Comparison of ENCODE assay signal across 19 cellular contexts in genomic region chr15:42138968-42139386, GRCh38. TPM values are rescaled to one million over a fixed set of nuclear protein-coding genes. Genes with fewer than 3 reads are reported as not detected.
DNase-seq lines count a peak whose midpoint lies in the region; ATAC-seq and TF ChIP-seq lines count a peak whose summit lies in the region.
"Had no signal": no experiment of that assay in that cellular context is flagged by ENCODE, and none has a peak within 500 bp of the region (broad histone marks: within the 10 kb centered on the region; RNA-seq: fewer than 3 reads in every experiment).

No MANE protein-coding gene starts in this region.

- H3K4me1 Mint-ChIP-seq in neural progenitor cell, result peaks cover 7% of the 10 kb centered on the region
- H3K4me1 Mint-ChIP-seq: mesothelial cell of epicardium, neural crest cell had no signal

- H3F3A ChIP-seq in neural progenitor cell (ENCODE audit: low read depth), result no peaks in the 10 kb centered on the region

- POLR2A ChIA-PET in HEK293 (lab: Yijun Ruan, JAX), result no interaction called here

- H3K4me2 ChIP-seq in neural progenitor cell, result no peak overlapping the region

- peak overlapping the region; percentile 39 for H3K4me3 Mint-ChIP-seq in neural progenitor cell
- H3K4me3 Mint-ChIP-seq: mesothelial cell of epicardium; neural crest cell; T-helper 1 cell treated with Interleukin-12 subunit alpha and Interleukin-12 subunit beta and Interleukin-4 antibody, amounts not matched to agents 30 μg/mL and 1 μg/mL, for 36 hours had no signal

- H3K27me3 ChIP-seq in neural progenitor cell, result no peaks in the 10 kb centered on the region
- H3K27me3 ChIP-seq: BE2C had no signal

- ATAC-seq in GM19023 (IDR thresholded peaks at IDR 0.05; ENCODE audit: unreplicated experiment) (no peak), GM19351 (IDR thresholded peaks at IDR 0.05; ENCODE audit: unreplicated experiment) (no peak)

- H3K27me3 Mint-ChIP-seq in neural progenitor cell (ENCODE audit: insufficient read depth, low read depth), result peaks cover 7% of the 10 kb centered on the region

- DNase-seq in NCI-H146 (lab: John Stamatoyannopoulos, UW) (peak; percentile 16), NCI-H146 treated with DMSO at 0.1 percent for 48 hours (lab: John Stamatoyannopoulos, UW; ENCODE audit: unreplicated experiment) (no peak), dermis blood vessel endothelial cell (peak; percentile 27), neural progenitor cell (ENCODE audit: low spot score) (no peak), Ammon's horn (ENCODE audit: low spot score) (no peak)
- DNase-seq: activated CD4-positive, CD25-positive, alpha-beta regulatory T cell; BE2C; caudate nucleus; NCI-H1694 treated with DMSO at 0.1 percent for 48 hours; stimulated activated CD4-positive, alpha-beta T cell treated with anti-CD3 and anti-CD28 coated beads, Interleukin-12 subunit alpha, Interleukin-12 subunit beta, amount 100 ng/mL, for 4 hours had no signal

- no peak overlapping the region for H2AFZ ChIP-seq in neural progenitor cell (replicated peaks)

- no peak for TF ChIP-seq CTCF in HEK293 (tag by site-specific recombination; IDR thresholded peaks at IDR 0.05)
- no peak for TF ChIP-seq CTCF in neural progenitor cell (IDR thresholded peaks at IDR 0.05)

- H3K9ac ChIP-seq in neural progenitor cell, result no peak overlapping the region

- H3K9me3 ChIP-seq in HEK293 (ENCODE audit: control insufficient read depth, insufficient read depth, low read depth, low read length) (no peaks in the 10 kb centered on the region), neural progenitor cell (ENCODE audit: low read depth) (no peaks in the 10 kb centered on the region)
- H3K9me3 ChIP-seq: BE2C, thoracic aorta had no signal

- H3K79me2 ChIP-seq in neural progenitor cell (ENCODE audit: low read depth), result no peaks in the 10 kb centered on the region

- H3K27ac ChIP-seq in HEK293 (ENCODE audit: extremely low read depth, low read depth, low read length), result no peak overlapping the region
- no peak overlapping the region for H3K27ac ChIP-seq in neural progenitor cell
- H3K27ac ChIP-seq: 22Rv1, thoracic aorta had no signal

- H3K9me3 Mint-ChIP-seq in neural progenitor cell, result peaks cover 11% of the 10 kb centered on the region
- H3K9me3 Mint-ChIP-seq: T-helper 1 cell treated with Interleukin-12 subunit alpha and Interleukin-12 subunit beta and Interleukin-4 antibody, amounts not matched to agents 30 μg/mL and 1 μg/mL, for 36 hours had no signal

- CTCF ChIA-PET in HEK293 (lab: Yijun Ruan, JAX), result interaction anchor here (0.6 to 2.9 kb wide), 11 partner anchors 9 to 234 kb away, joined by 3 to 18 read pairs (median 7); no protein-coding TSS in a partner anchor

- no peaks in the 10 kb centered on the region for H4K20me1 ChIP-seq in neural progenitor cell (ENCODE audit: low read depth)

- H3K4me3 ChIP-seq in HEK293 (ENCODE audit: low read depth, low read length) (no peak overlapping the region), neural progenitor cell (no peak overlapping the region)
- H3K4me3 ChIP-seq: thoracic aorta had no signal

- H3K27ac Mint-ChIP-seq in neural progenitor cell, result peak overlapping the region; percentile 7
- H3K27ac Mint-ChIP-seq: mesothelial cell of epicardium; T-helper 1 cell treated with Interleukin-12 subunit alpha and Interleukin-12 subunit beta and Interleukin-4 antibody, amounts not matched to agents 30 μg/mL and 1 μg/mL, for 36 hours had no signal

- H3K36me3 Mint-ChIP-seq in neural progenitor cell, result no peaks in the 10 kb centered on the region
- H3K36me3 Mint-ChIP-seq: mesothelial cell of epicardium had no signal

- H3K4me1 ChIP-seq in HEK293 (ENCODE audit: control insufficient read depth, insufficient read depth, low read length) (no peaks in the 10 kb centered on the region), neural progenitor cell (no peaks in the 10 kb centered on the region)
- H3K4me1 ChIP-seq: BE2C had no signal

- no peaks in the 10 kb centered on the region for H3K36me3 ChIP-seq in HEK293 (ENCODE audit: control insufficient read depth in 2 of 2, insufficient read depth in 1 of 2, low read length in 2 of 2)
- H3K36me3 ChIP-seq in neural progenitor cell, result no peaks in the 10 kb centered on the region
- H3K36me3 ChIP-seq: BE2C, thoracic aorta had no signal

TF ChIP-seq in HEK293, 187 proteins besides CTCF, POLR2A, EP300 and RAD21:
- TF ChIP-seq TRIM28 (IDR thresholded peaks at IDR 0.05; ENCODE audit: borderline replicate concordance, low read length) (peak; percentile 92; the same call in 1 of the 2 replicates), RBAK (tag by site-specific recombination; IDR thresholded peaks at IDR 0.05) (no peak), ZFP69B (tag by site-specific recombination; IDR thresholded peaks at IDR 0.05) (no peak), KLF9 (tag by site-specific recombination; IDR thresholded peaks at IDR 0.05; ENCODE audit: low read depth) (no peak), ZNF138 (tag by site-specific recombination; IDR thresholded peaks at IDR 0.05; ENCODE audit: borderline replicate concordance) (no peak), ZNF473 (tag by site-specific recombination; IDR thresholded peaks at IDR 0.05) (no peak), ZNF776 (tag by site-specific recombination; IDR thresholded peaks at IDR 0.05; ENCODE audit: borderline replicate concordance) (no peak), KLF8 (tag by site-specific recombination; IDR thresholded peaks at IDR 0.05) (no peak), ZNF214 (tag by site-specific recombination; IDR thresholded peaks at IDR 0.05; ENCODE audit: borderline replicate concordance) (no peak), SETDB1 (IDR thresholded peaks at IDR 0.05; ENCODE audit: insufficient read length, low read length) (peak; percentile 70), ZIC2 (tag by site-specific recombination; IDR thresholded peaks at IDR 0.05) (no peak), KLF16 (tag by site-specific recombination; IDR thresholded peaks at IDR 0.05) (no peak), ZSCAN16 (tag by site-specific recombination; IDR thresholded peaks at IDR 0.05) (no peak), ZNF121 (tag by site-specific recombination; IDR thresholded peaks at IDR 0.05) (no peak), ZNF629 (tag by site-specific recombination; IDR thresholded peaks at IDR 0.05) (no peak), ZSCAN23 (tag by site-specific recombination; IDR thresholded peaks at IDR 0.05) (no peak)
- TF ChIP-seq, protein P1, sequence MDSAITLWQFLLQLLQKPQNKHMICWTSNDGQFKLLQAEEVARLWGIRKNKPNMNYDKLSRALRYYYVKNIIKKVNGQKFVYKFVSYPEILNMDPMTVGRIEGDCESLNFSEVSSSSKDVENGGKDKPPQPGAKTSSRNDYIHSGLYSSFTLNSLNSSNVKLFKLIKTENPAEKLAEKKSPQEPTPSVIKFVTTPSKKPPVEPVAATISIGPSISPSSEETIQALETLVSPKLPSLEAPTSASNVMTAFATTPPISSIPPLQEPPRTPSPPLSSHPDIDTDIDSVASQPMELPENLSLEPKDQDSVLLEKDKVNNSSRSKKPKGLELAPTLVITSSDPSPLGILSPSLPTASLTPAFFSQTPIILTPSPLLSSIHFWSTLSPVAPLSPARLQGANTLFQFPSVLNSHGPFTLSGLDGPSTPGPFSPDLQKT (IDR thresholded peaks at IDR 0.05; ENCODE audit: borderline replicate concordance, low read depth, low read length), result no peak

RNA-seq across cellular contexts. Expression of gene PLA2G4F, which starts 17.5 kb away (rescaled TPM):
- not detected in 2 replicates for total RNA-seq in dermis blood vessel endothelial cell
- not detected in 2 replicates for total RNA-seq in neural progenitor cell (ENCODE audit: low replicate concordance)
- total RNA-seq: M059J, neural crest cell had no signal

RNA-seq across cellular contexts. Expression of gene PLA2G4D, which starts 44.6 kb away (rescaled TPM):
- total RNA-seq in dermis blood vessel endothelial cell, result 0.17 TPM in 1 of 2 replicates, not detected in the other
- total RNA-seq in neural progenitor cell (ENCODE audit: low replicate concordance), result not detected in 2 replicates
- total RNA-seq: mesothelial cell of epicardium, neural crest cell, thoracic aorta had no signal

Comparison
In these comparisons a context has a peak if more than half of its experiments do, and no peak if none do; other contexts are left out.
1. DNase-seq: peak in NCI-H146 (single experiment) and dermis blood vessel endothelial cell (single experiment); none in NCI-H146 treated with DMSO at 0.1 percent for 48 hours (single experiment), neural progenitor cell (single experiment) and Ammon's horn (single experiment).